Comparison of ENCODE assay signal across 14 cellular contexts in genomic region chr2:71747573-71747972, GRCh38.
A peak's percentile ranks its signal among the peaks of the same experiment; 100 is the strongest.
DNase-seq lines count a peak whose midpoint lies in the region; ATAC-seq and TF ChIP-seq lines count a peak whose summit lies in the region.
"Had no signal": no experiment of that assay in that cellular context is flagged by ENCODE, and none has a peak within 500 bp of the region (broad histone marks: within the 10 kb centered on the region; RNA-seq: fewer than 3 reads in every experiment).

No MANE protein-coding gene starts in this region.

- no peak for TF ChIP-seq EP300 in stomach (IDR thresholded peaks at IDR 0.05)

- H3K18ac ChIP-seq in H9 (ENCODE audit: insufficient read length, low read depth, low read length): no peak overlapping the region

- H3K23ac ChIP-seq in H9 (ENCODE audit: insufficient read length, low read depth, low read length): no peak overlapping the region

- H4K5ac ChIP-seq in H9 (ENCODE audit: insufficient read length, low read depth, low read length): peak overlapping the region; percentile 28

- intact Hi-C loops in stomach (cut with DNase I; ENCODE audit: low total_unique reads): no loop called here
- intact Hi-C loops in activated CD4-positive, alpha-beta memory T cell treated with anti-CD3 and anti-CD28 coated beads for 36 hours (cut with micrococcal nuclease): no loop called here

- no peaks in the 10 kb centered on the region; a peak in 4 of 7 replicates for H3K36me3 Mint-ChIP-seq in H9 (ENCODE audit: insufficient read depth in 1 of 3, low read depth in 3 of 3)
- H3K36me3 Mint-ChIP-seq in activated CD4-positive, alpha-beta memory T cell treated with anti-CD3 and anti-CD28 coated beads for 36 hours: no peaks in the 10 kb centered on the region
- H3K36me3 Mint-ChIP-seq: CD4-positive, alpha-beta memory T cell had no signal

- TF ChIP-seq CTCF in H9 (conservative IDR thresholded peaks at IDR 0.05) (no peak), stomach (IDR thresholded peaks at IDR 0.05) (no peak)

- H3K14ac ChIP-seq in H9 (ENCODE audit: insufficient read depth, low read length): 0 out of 2 replicates have a peak overlapping the region, but pooled peaks have one; percentile 29

- no peak overlapping the region for H2BK120ac ChIP-seq in H9 (ENCODE audit: low read depth, low read length, poor library complexity, severe bottlenecking)

- H3K4me3 ChIP-seq in adipocyte (ENCODE audit: low read length): no peak overlapping the region
- H3K4me3 ChIP-seq in stomach: no peak overlapping the region
- H3K4me3 ChIP-seq: ovary had no signal

- WGBS in H9 (ENCODE audit: extremely low coverage, insufficient read length, low lambda C conversion rate): no CpG with 5 or more reads among the region's 4 CpGs
- 59 to 74% (median 67%) methylated on average over 4 of the region's 4 CpGs for WGBS in stomach, 5 donors

- no peak overlapping the region for H3K56ac ChIP-seq in H9 (ENCODE audit: insufficient read length, low read depth, low read length)

- H3K79me2 ChIP-seq in H9 (ENCODE audit: insufficient read depth, low read length): no peaks in the 10 kb centered on the region

- no peaks in the 10 kb centered on the region for H3K9me3 ChIP-seq in H9 (ENCODE audit: control insufficient read depth, low read depth, low read length)
- peaks cover 14% of the 10 kb centered on the region for H3K9me3 ChIP-seq in adipocyte (ENCODE audit: control insufficient read depth, low read length)
- H3K9me3 ChIP-seq in stomach: peaks cover 0 to 6% (median 0%) of the 10 kb centered on the region in 4 donors
- H3K9me3 ChIP-seq: ovary had no signal

- DNase-seq in H9 (no peak), adipocyte (ENCODE audit: low read depth) (no peak), left kidney (ENCODE audit: low read depth, low spot score) (peak; percentile 23), stomach (no peak), NOMO-1 (lab: John Stamatoyannopoulos, UW; ENCODE audit: unreplicated experiment in 2 of 2) (no peak)
- no peak for DNase-seq in activated CD4-positive, alpha-beta memory T cell treated with anti-CD3 and anti-CD28 coated beads for 36 hours
- no peak for DNase-seq in activated naive CD4-positive, alpha-beta T cell treated with anti-CD3 and anti-CD28 coated beads, Interleukin-2, amount 50 U/mL, for 16 hours
- DNase-seq: activated CD4-positive, alpha-beta memory T cell treated with anti-CD3 and anti-CD28 coated beads, Interleukin-2, amount 10 ng/mL, durations not matched to agents 7 days and 5 days; activated gamma-delta T cell treated with Interleukin-2 at 50 U/mL for 16 hours; CD4-positive, alpha-beta memory T cell; ovary; stimulated activated CD4-positive, alpha-beta T cell treated with anti-CD3 and anti-CD28 coated beads, Interleukin-2, amount 100 ng/mL, for 24 hours had no signal

- no peak for ATAC-seq in GM21360 (IDR thresholded peaks at IDR 0.05; ENCODE audit: unreplicated experiment)

- H2BK5ac ChIP-seq in H9 (ENCODE audit: insufficient read length, low read length): no peak overlapping the region

- H3K4me1 Mint-ChIP-seq in H9: peaks cover 8 to 13% of the 10 kb centered on the region in 2 experiments; a peak in 3 of 4 replicates
- H3K4me1 Mint-ChIP-seq in activated CD4-positive, alpha-beta memory T cell treated with anti-CD3 and anti-CD28 coated beads for 36 hours (ENCODE audit: low read depth): no peaks in the 10 kb centered on the region
- H3K4me1 Mint-ChIP-seq: activated CD4-positive, alpha-beta memory T cell treated with anti-CD3 and anti-CD28 coated beads, Interleukin-2, amount 10 ng/mL, durations not matched to agents 7 days and 5 days; CD4-positive, alpha-beta memory T cell had no signal

- H4K91ac ChIP-seq in H9 (ENCODE audit: insufficient read length, low read depth, low read length): no peak overlapping the region

- H3K27me3 ChIP-seq in H9 (ENCODE audit: insufficient read depth, low read length) (no peaks in the 10 kb centered on the region), adipocyte (replicated peaks; ENCODE audit: control insufficient read depth, insufficient read depth, low read length) (no peaks in the 10 kb centered on the region), stomach (no peaks in the 10 kb centered on the region)
- H3K27me3 ChIP-seq: ovary had no signal

- H3K4me2 ChIP-seq in H9 (ENCODE audit: insufficient read depth, insufficient read length, low read length): no peak overlapping the region

- H3K36me3 ChIP-seq in adipocyte (ENCODE audit: control insufficient read depth, insufficient read depth, low read length, severe bottlenecking): no peaks in the 10 kb centered on the region
- no peaks in the 10 kb centered on the region for H3K36me3 ChIP-seq in stomach
- H3K36me3 ChIP-seq: ovary had no signal

- no peak overlapping the region for H2AK5ac ChIP-seq in H9 (ENCODE audit: insufficient read length, low read length)

- peak overlapping the region in 1 of 3 experiments; percentile 49; a peak in 2 of 7 replicates for H3K27ac Mint-ChIP-seq in H9
- H3K27ac Mint-ChIP-seq in activated CD4-positive, alpha-beta memory T cell treated with anti-CD3 and anti-CD28 coated beads for 36 hours: no peak overlapping the region
- H3K27ac Mint-ChIP-seq: activated CD4-positive, alpha-beta memory T cell treated with anti-CD3 and anti-CD28 coated beads, Interleukin-2, amount 10 ng/mL, durations not matched to agents 7 days and 5 days; CD4-positive, alpha-beta memory T cell; T-helper 2 cell treated with Interferon-gamma antibody and Interleukin-4, amounts not matched to agents 5 μg/mL and 100 μg/mL, for 36 hours had no signal

- H4K20me1 ChIP-seq in H9 (ENCODE audit: control insufficient read depth, insufficient read depth, insufficient read length): no peaks in the 10 kb centered on the region

- H3K9me3 Mint-ChIP-seq in H9: peaks cover 4 to 5% of the 10 kb centered on the region in 2 experiments; a peak in 3 of 5 replicates
- peaks cover 3% of the 10 kb centered on the region for H3K9me3 Mint-ChIP-seq in activated CD4-positive, alpha-beta memory T cell treated with anti-CD3 and anti-CD28 coated beads for 36 hours
- H3K9me3 Mint-ChIP-seq: activated CD4-positive, alpha-beta memory T cell treated with anti-CD3 and anti-CD28 coated beads, Interleukin-2, amount 10 ng/mL, durations not matched to agents 7 days and 5 days; T-helper 2 cell treated with Interferon-gamma antibody and Interleukin-4, amounts not matched to agents 5 μg/mL and 100 μg/mL, for 36 hours had no signal

- H3K27ac ChIP-seq in H9 (ENCODE audit: insufficient read length, low read depth, low read length) (no peak overlapping the region), stomach (peak overlapping the region in 4 of 5 donors; percentile 46 to 70 (median 50))
- H3K27ac ChIP-seq: ovary had no signal

- H2BK12ac ChIP-seq in H9 (ENCODE audit: insufficient read length, low read depth, low read length): no peak overlapping the region

- no peak overlapping the region for H2BK20ac ChIP-seq in H9 (ENCODE audit: low read depth, low read length, poor library complexity, severe bottlenecking)

- peaks cover 4% of the 10 kb centered on the region; the same call in 1 of the 2 replicates for H3K4me1 ChIP-seq in H9 (ENCODE audit: insufficient read depth, low read length)
- peaks cover 73% of the 10 kb centered on the region for H3K4me1 ChIP-seq in adipocyte (ENCODE audit: control insufficient read depth, insufficient read depth, low read length)
- H3K4me1 ChIP-seq in stomach: peaks cover 12 to 32% (median 23%) of the 10 kb centered on the region in 4 donors

- no peak overlapping the region for H4K8ac ChIP-seq in H9 (replicated peaks; ENCODE audit: insufficient read length, low read depth, low read length)

- H2BK15ac ChIP-seq in H9 (ENCODE audit: low read depth, low read length): no peak overlapping the region

- H3T11ph ChIP-seq in H9 (ENCODE audit: low read length): no peak overlapping the region

- H2AFZ ChIP-seq in H9 (ENCODE audit: low read length): no peak overlapping the region

- no peak for TF ChIP-seq POLR2A in stomach (IDR thresholded peaks at IDR 0.05)

- no peak overlapping the region for H3K4ac ChIP-seq in H9 (ENCODE audit: low read depth, low read length)

- CTCF ChIA-PET in activated CD4-positive, alpha-beta memory T cell treated with anti-CD3 and anti-CD28 coated beads for 36 hours (lab: Charles Lee): no interaction called here

- H3K9ac ChIP-seq in H9 (ENCODE audit: extremely low read depth, insufficient read length, low read length) (no peak overlapping the region), adipocyte (ENCODE audit: low read length) (peak overlapping the region; percentile 60)

- H3K27me3 Mint-ChIP-seq in H9 (ENCODE audit: low read depth): no peaks in the 10 kb centered on the region; the same call in none of the 2 replicates
- peaks cover 2% of the 10 kb centered on the region for H3K27me3 Mint-ChIP-seq in activated CD4-positive, alpha-beta memory T cell treated with anti-CD3 and anti-CD28 coated beads for 36 hours

- H3K23me2 ChIP-seq in H9 (ENCODE audit: insufficient read length, low read depth, low read length, poor library complexity, severe bottlenecking): no peaks in the 10 kb centered on the region

- POLR2A ChIA-PET in activated CD4-positive, alpha-beta memory T cell treated with anti-CD3 and anti-CD28 coated beads for 36 hours (lab: Charles Lee): no interaction called here

- H3K4me3 Mint-ChIP-seq in H9: no peak overlapping the region
- no peak overlapping the region for H3K4me3 Mint-ChIP-seq in activated CD4-positive, alpha-beta memory T cell treated with anti-CD3 and anti-CD28 coated beads for 36 hours
- H3K4me3 Mint-ChIP-seq: activated CD4-positive, alpha-beta memory T cell treated with anti-CD3 and anti-CD28 coated beads, Interleukin-2, amount 10 ng/mL, durations not matched to agents 7 days and 5 days; CD4-positive, alpha-beta memory T cell; T-helper 2 cell treated with Interferon-gamma antibody and Interleukin-4, amounts not matched to agents 5 μg/mL and 100 μg/mL, for 36 hours had no signal

- no peaks in the 10 kb centered on the region for H3K79me1 ChIP-seq in H9 (ENCODE audit: insufficient read depth, low read depth, low read length, poor library complexity, severe bottlenecking)
